Comparison of ENCODE assay signal across 23 cellular contexts in the genomic region with DNA sequence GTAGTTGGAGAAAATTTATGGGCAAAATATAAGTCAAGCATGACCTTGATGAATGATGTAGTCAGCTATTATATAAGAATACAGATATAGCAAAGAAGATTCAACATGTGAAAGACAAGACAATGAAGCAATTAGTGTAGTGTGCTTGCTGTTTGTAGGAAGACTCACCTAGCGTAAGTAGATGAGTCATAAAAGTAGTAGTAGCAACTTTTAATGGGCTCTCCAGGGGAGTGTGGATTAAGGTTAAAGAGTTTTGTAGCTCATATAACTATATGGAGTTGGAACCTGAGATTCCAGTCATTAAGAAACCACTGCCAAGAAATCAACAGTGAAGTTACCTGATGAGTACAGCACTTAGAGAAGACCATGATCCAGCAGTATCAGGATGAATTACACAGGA.
"Had no signal": no experiment of that assay in that cellular context is flagged by ENCODE, and none has a peak within 500 bp of the region (broad histone marks: within the 10 kb centered on the region; RNA-seq: fewer than 3 reads in every experiment).

No MANE protein-coding gene starts in this region.

- H3K4me3 ChIP-seq: SJSA1, SK-N-MC had no signal

- H3K4me1 ChIP-seq: SJSA1 had no signal

- H3K27me3 ChIP-seq: SJSA1 had no signal

- ATAC-seq: HepG2 had no signal

- H3K9me3 ChIP-seq: SJSA1 had no signal

- FAIRE-seq: HepG2, RCC 7860 had no signal

- DNase-seq: IMR-90, Karpas-422, KG1, MM.1S, NCI-H1105, NCI-H1417, NCI-H1436 treated with DMSO at 0.1 percent for 48 hours, NCI-H1694, NCI-H187 treated with DMSO at 0.1 percent for 48 hours, NCI-H2081, NCI-H2107, NCI-H2171 treated with DMSO at 0.1 percent for 48 hours, NCI-H345, NCI-H446 treated with DMSO at 0.1 percent for 48 hours, NCI-H510A treated with DMSO at 0.1 percent for 48 hours, NCI-H526, Right ventricle myocardium superior, RPMI8226, SIG-M5 had no signal

- H3K27ac ChIP-seq: SJSA1, SK-N-MC had no signal

- H3K36me3 ChIP-seq: SJSA1 had no signal
